ENCODE assay signal across 8 cellular contexts in genomic region chr2:64913357-64913869, GRCh38.
A peak's percentile ranks its signal among the peaks of the same experiment; 100 is the strongest.
DNase-seq lines count a peak whose midpoint lies in the region; ATAC-seq and TF ChIP-seq lines count a peak whose summit lies in the region.
"Had no signal": no experiment of that assay in that cellular context is flagged by ENCODE, and none has a peak within 500 bp of the region (broad histone marks: within the 10 kb centered on the region; RNA-seq: fewer than 3 reads in every experiment).

No MANE protein-coding gene starts in this region.

- H3K4me3 ChIP-seq in DOHH2 (ENCODE audit: low read length), result peak overlapping the region; percentile 61
- no peak overlapping the region for H3K4me3 ChIP-seq in mesendoderm (ENCODE audit: low read length)

- no peak overlapping the region for H3K4ac ChIP-seq in mesendoderm (ENCODE audit: low read depth, low read length)

- no peaks in the 10 kb centered on the region for H4K20me1 ChIP-seq in DOHH2 (ENCODE audit: control insufficient read depth, insufficient read depth, low read depth, low read length)

- H3K4me1 ChIP-seq in DOHH2 (ENCODE audit: control insufficient read depth, low read length) (peaks cover 66% of the 10 kb centered on the region), mesendoderm (ENCODE audit: control insufficient read depth, low read depth, low read length) (no peaks in the 10 kb centered on the region)

- no peak overlapping the region for H2AK5ac ChIP-seq in mesendoderm (ENCODE audit: low read length)

- peak overlapping the region; percentile 84 for H3K4me2 ChIP-seq in DOHH2 (ENCODE audit: low read length)
- no peak overlapping the region for H3K4me2 ChIP-seq in mesendoderm (ENCODE audit: low read length)

- H3K9me2 ChIP-seq in DOHH2 (replicated peaks; ENCODE audit: control insufficient read depth, low read length), result no peaks in the 10 kb centered on the region

- H3K79me1 ChIP-seq in mesendoderm (ENCODE audit: low read length), result no peaks in the 10 kb centered on the region

- no peak overlapping the region for H3K56ac ChIP-seq in mesendoderm (ENCODE audit: low read length)

- peak overlapping the region; percentile 97 for H3K27ac ChIP-seq in DOHH2 (ENCODE audit: low read depth, low read length)
- no peak overlapping the region for H3K27ac ChIP-seq in mesendoderm (ENCODE audit: low read depth, low read length)

- no peak overlapping the region for H4K5ac ChIP-seq in mesendoderm (ENCODE audit: low read length)

- H3K23ac ChIP-seq in mesendoderm (ENCODE audit: low read length), result no peak overlapping the region

- POLR2A ChIA-PET in HEK293T (lab: Yijun Ruan, JAX), result no interaction called here

- no peak overlapping the region for H3K9ac ChIP-seq in mesendoderm (ENCODE audit: low read length)

- CTCF ChIA-PET in HEK293T (lab: Yijun Ruan, JAX), result interaction anchor here (0.6 kb wide), 1 partner anchor 149 kb away, joined by 6 read pairs; no protein-coding TSS in a partner anchor

- ATAC-seq in HG03097 (IDR thresholded peaks at IDR 0.05; ENCODE audit: low FRiP score, unreplicated experiment) (no peak), GM19035 (IDR thresholded peaks at IDR 0.05; ENCODE audit: unreplicated experiment) (no peak)

- H3K36me3 ChIP-seq in DOHH2 (ENCODE audit: control insufficient read depth, low read length) (peaks cover 3% of the 10 kb centered on the region; the same call in 1 of the 2 replicates), mesendoderm (ENCODE audit: control insufficient read depth, insufficient read depth, low read length) (no peaks in the 10 kb centered on the region)

- peaks cover 3% of the 10 kb centered on the region for H3K79me2 ChIP-seq in DOHH2 (ENCODE audit: control insufficient read depth, low read length)
- H3K79me2 ChIP-seq in mesendoderm (ENCODE audit: control insufficient read depth, insufficient read depth, low read length), result no peaks in the 10 kb centered on the region

- H3K27me3 ChIP-seq in DOHH2 (ENCODE audit: control insufficient read depth, low read length) (no peaks in the 10 kb centered on the region), mesendoderm (ENCODE audit: insufficient read depth, low read length, poor library complexity) (no peaks in the 10 kb centered on the region)

- no peaks in the 10 kb centered on the region for H3K9me3 ChIP-seq in DOHH2 (ENCODE audit: control insufficient read depth, insufficient read depth, low read length)

- H2BK15ac ChIP-seq in mesendoderm (replicated peaks; ENCODE audit: low read depth), result no peak overlapping the region

- H2BK120ac ChIP-seq in mesendoderm (ENCODE audit: low read depth, low read length), result no peak overlapping the region

- DNase-seq in HEK293T (ENCODE audit: extremely low spot score) (peak; percentile 18), SHP77 (lab: John Stamatoyannopoulos, UW) (peak; percentile 40 to 48), mesendoderm (peak; percentile 79), AG08395 (ENCODE audit: low spot score) (no peak)
- DNase-seq: HCEC 1CT had no signal

- TF ChIP-seq CTCF in DOHH2 (IDR thresholded peaks at IDR 0.05; ENCODE audit: low read depth, low read length, poor library complexity, severe bottlenecking), result peak; percentile 67

- H4K8ac ChIP-seq in mesendoderm (ENCODE audit: low read depth, low read length), result no peak overlapping the region

- H3K18ac ChIP-seq in mesendoderm (ENCODE audit: low read length), result no peak overlapping the region

- H2BK5ac ChIP-seq in mesendoderm (ENCODE audit: low read length), result no peak overlapping the region

- H3F3A ChIP-seq in DOHH2 (ENCODE audit: control insufficient read depth, insufficient read depth), result peaks cover 31% of the 10 kb centered on the region

- WGBS in mesendoderm (ENCODE audit: extremely low coverage, insufficient coverage, low lambda C conversion rate), result no CpG with 5 or more reads among the region's 5 CpGs

TF ChIP-seq in HEK293T, 16 proteins besides CTCF, POLR2A, EP300 and RAD21:
- no peak for TF ChIP-seq CTBP1 (IDR thresholded peaks at IDR 0.05; ENCODE audit: borderline replicate concordance)
- no peak for TF ChIP-seq ELF4 (IDR thresholded peaks at IDR 0.05)
- TF ChIP-seq L3MBTL2 (conservative IDR thresholded peaks at IDR 0.05), result no peak
- TF ChIP-seq HDGF (IDR thresholded peaks at IDR 0.05; ENCODE audit: borderline replicate concordance), result no peak
